ENCODE assay signal across 9 cellular contexts in the genomic region with DNA sequence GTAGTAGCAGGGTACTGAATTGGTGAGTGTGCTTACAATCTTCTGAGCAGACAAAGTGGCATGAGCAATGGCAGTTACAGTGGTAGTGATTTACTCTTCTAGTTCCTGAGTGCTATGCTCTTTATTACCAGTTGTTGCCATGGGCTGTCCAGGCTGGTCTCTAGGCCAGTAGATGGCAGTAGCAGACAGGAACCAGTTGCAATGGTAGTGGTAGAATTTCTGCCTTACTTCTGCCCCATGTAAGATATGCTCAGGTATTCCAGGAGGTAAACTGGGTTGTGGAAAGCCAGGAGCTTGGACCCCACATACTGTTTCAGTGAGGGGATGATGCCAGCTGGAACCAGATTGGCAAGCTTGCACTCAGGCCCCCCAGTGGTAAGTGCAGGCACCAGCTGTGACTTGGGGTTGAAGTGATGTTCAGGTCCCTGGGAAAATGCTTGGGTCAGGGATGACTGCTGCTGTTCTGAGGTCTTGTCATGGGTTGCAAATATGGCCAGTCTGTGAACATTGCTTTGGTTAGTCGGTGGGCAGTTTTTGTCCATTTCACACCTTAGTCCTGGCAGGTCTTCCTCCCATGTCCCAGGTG.
A peak's percentile ranks its signal among the peaks of the same experiment; 100 is the strongest.
DNase-seq lines count a peak whose midpoint lies in the region; FAIRE-seq and TF ChIP-seq lines count a peak whose summit lies in the region.
"Had no signal": no experiment of that assay in that cellular context is flagged by ENCODE, and none has a peak within 500 bp of the region (broad histone marks: within the 10 kb centered on the region; RNA-seq: fewer than 3 reads in every experiment).

No MANE protein-coding gene starts in this region.

- no peak overlapping the region for H3K4me3 ChIP-seq in mammary epithelial cell (replicated peaks in 1 of 3; ENCODE audit: insufficient read depth in 1 of 3, low read depth in 2 of 3, low read length in 3 of 3)
- H3K4me3 ChIP-seq: thoracic aorta had no signal

- H3K27ac Mint-ChIP-seq in nephron progenitor cell = no peak overlapping the region

- WGBS in mammary epithelial cell (ENCODE audit: low coverage, missing lambda C conversion rate) = 40% methylated on average over 1 of the region's 1 CpG

- no peak overlapping the region for H2AFZ ChIP-seq in mammary epithelial cell (ENCODE audit: low read depth, low read length)

- no peak for FAIRE-seq in GM19239 (lab: Jason Lieb, UNC)

- H3K4me3 Mint-ChIP-seq in nephron progenitor cell = no peak overlapping the region

- H4K20me1 ChIP-seq in mammary epithelial cell (ENCODE audit: insufficient read depth, low read length) = no peaks in the 10 kb centered on the region

- no peaks in the 10 kb centered on the region for H3K9me3 ChIP-seq in mammary epithelial cell (replicated peaks; ENCODE audit: insufficient read depth, low read length)
- H3K9me3 ChIP-seq: thoracic aorta had no signal

- H3K27me3 ChIP-seq in mammary epithelial cell (ENCODE audit: insufficient read depth, low read length) = no peaks in the 10 kb centered on the region

- CTCF ChIA-PET in mammary epithelial cell (lab: Charles Lee; ENCODE audit: low non-redundant PET) = no interaction called here

- DNase-seq in activated CD4-positive, alpha-beta T cell treated with anti-CD3 and anti-CD28 coated beads for 4 hours = peak; percentile 1 to 14
- no peak for DNase-seq in activated CD4-positive, alpha-beta T cell treated with anti-CD3 and anti-CD28 coated beads for 1 hour
- DNase-seq in mammary epithelial cell (peak; percentile 9), renal cortical epithelial cell (ENCODE audit: low read depth) (peak; percentile 0), GM19239 (ENCODE audit: insufficient read length, low spot score) (no peak), nephron progenitor cell (no peak), cerebellar nuclear complex (lab: John Stamatoyannopoulos, UW) (no peak)

- in situ Hi-C loops in mammary epithelial cell (cut with MboI; ENCODE audit: low sequenced_read_pairs in 2 of 2) = no loop called here

- no TSS peak for BruUV-seq in mammary epithelial cell (replicated peaks; lab: Mats Ljungman, UMichigan)

- dilution Hi-C loops in mammary epithelial cell (cut with HindIII; ENCODE audit: low sequenced_read_pairs) = no loop called here

- H3K9ac ChIP-seq in mammary epithelial cell (ENCODE audit: insufficient read depth, low read length) = no peak overlapping the region

- no peaks in the 10 kb centered on the region for H3K36me3 ChIP-seq in mammary epithelial cell (ENCODE audit: insufficient read depth, low read length)
- H3K36me3 ChIP-seq: thoracic aorta had no signal

- TF ChIP-seq CTCF in LNCAP (IDR thresholded peaks at IDR 0.05) (peak; percentile 69), mammary epithelial cell (conservative IDR thresholded peaks at IDR 0.05 in 1 of 2, IDR thresholded peaks at IDR 0.05 in 1 of 2; ENCODE audit: extremely low read depth in 1 of 2, insufficient read depth in 1 of 2, low read depth in 1 of 2, low read length in 2 of 2) (peak; percentile 53 to 64), nephron progenitor cell (IDR thresholded peaks at IDR 0.05) (no peak)

- H3K27ac ChIP-seq in mammary epithelial cell (ENCODE audit: insufficient read depth, low read depth, low read length) = no peak overlapping the region
- H3K27ac ChIP-seq: thoracic aorta had no signal

- H3K79me2 ChIP-seq in mammary epithelial cell (ENCODE audit: insufficient read depth, low read length) = no peaks in the 10 kb centered on the region

- no peaks in the 10 kb centered on the region for H3K36me3 Mint-ChIP-seq in nephron progenitor cell (ENCODE audit: low read depth)

- H3K27me3 Mint-ChIP-seq in nephron progenitor cell (ENCODE audit: low read depth, poor library complexity) = no peaks in the 10 kb centered on the region

- no peaks in the 10 kb centered on the region for H3K4me1 Mint-ChIP-seq in nephron progenitor cell

- H3K4me2 ChIP-seq in mammary epithelial cell (ENCODE audit: insufficient read depth, low read depth, low read length) = no peak overlapping the region

- peaks cover 61% of the 10 kb centered on the region for H3K9me3 Mint-ChIP-seq in nephron progenitor cell

- intact Hi-C loops in mammary epithelial cell (cut with micrococcal nuclease) = no loop called here

- H3K4me1 ChIP-seq in mammary epithelial cell (ENCODE audit: insufficient read depth, low read length) = no peaks in the 10 kb centered on the region

Comparison
In these comparisons a context has a peak if more than half of its experiments do, and no peak if none do; other contexts are left out.
1. DNase-seq: peak in activated CD4-positive, alpha-beta T cell treated with anti-CD3 and anti-CD28 coated beads for 4 hours (2 of 2), mammary epithelial cell (single experiment) and renal cortical epithelial cell (single experiment); none in activated CD4-positive, alpha-beta T cell treated with anti-CD3 and anti-CD28 coated beads for 1 hour (single experiment), GM19239 (single experiment), nephron progenitor cell (single experiment) and cerebellar nuclear complex (0 of 2).